Comparison of ENCODE assay signal across 12 cellular contexts in the genomic region with DNA sequence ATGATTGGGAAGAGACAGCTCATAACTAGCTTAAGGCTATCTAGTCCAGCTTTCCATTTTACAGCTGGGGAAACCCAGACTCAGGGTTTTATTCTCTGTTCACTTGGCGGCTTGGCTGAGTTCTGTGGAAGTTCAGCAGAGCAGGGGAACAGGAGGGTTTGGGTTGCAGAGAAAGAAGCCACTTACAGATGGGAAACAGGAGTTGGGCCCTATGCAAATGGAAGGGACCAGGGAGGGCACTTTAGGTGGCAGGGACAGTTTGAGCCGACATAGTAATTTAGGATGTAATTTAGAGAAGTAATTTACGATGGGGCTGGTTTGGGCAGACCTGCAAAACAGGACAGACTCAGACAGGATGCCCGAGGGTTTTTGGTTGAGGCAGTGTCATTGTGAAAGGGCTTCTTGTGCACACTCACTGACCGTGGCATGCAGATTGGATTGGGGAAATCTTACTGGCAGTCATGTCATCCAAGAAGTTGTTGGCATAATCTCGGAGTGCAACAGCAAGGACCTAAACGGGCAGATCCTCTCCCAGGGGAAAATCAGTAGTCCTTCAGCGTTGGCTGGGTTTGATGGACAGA. TPM values are rescaled to one million over a fixed set of nuclear protein-coding genes. Genes with fewer than 3 reads are reported as not detected.
DNase-seq lines count a peak whose midpoint lies in the region; ATAC-seq, FAIRE-seq and TF ChIP-seq lines count a peak whose summit lies in the region.
"Had no signal": no experiment of that assay in that cellular context is flagged by ENCODE, and none has a peak within 500 bp of the region (broad histone marks: within the 10 kb centered on the region; RNA-seq: fewer than 3 reads in every experiment).

No MANE protein-coding gene starts in this region.

- no peaks in the 10 kb centered on the region for H3K4me1 ChIP-seq in GM23338 (ENCODE audit: insufficient read depth)

- no peaks in the 10 kb centered on the region for H3K9me2 ChIP-seq in GM23338 (ENCODE audit: insufficient read depth)

- H3K27me3 ChIP-seq in GM23338 (ENCODE audit: insufficient read depth): no peaks in the 10 kb centered on the region

- H3K4me3 Mint-ChIP-seq in neural crest cell (peak overlapping the region; percentile 11), GM23338 (no peak overlapping the region)

- H3K4me3 ChIP-seq in GM23338: no peak overlapping the region

- ATAC-seq in HG02852 (IDR thresholded peaks at IDR 0.05; ENCODE audit: unreplicated experiment) (peak; percentile 19), GM23338 (no peak), HG03457 (IDR thresholded peaks at IDR 0.05; ENCODE audit: unreplicated experiment) (no peak)
- peak in 1 of 2 donors; percentile 13 for ATAC-seq in activated naive CD4-positive, alpha-beta T cell treated with anti-CD3 and anti-CD28 coated beads, Interleukin-2, amount 50 U/mL, for 72 hours
- ATAC-seq: HCT116 had no signal

- peaks cover 38% of the 10 kb centered on the region for H3K4me1 Mint-ChIP-seq in neural crest cell
- H3K4me1 Mint-ChIP-seq in GM23338: peaks cover 6% of the 10 kb centered on the region

- no peak for TF ChIP-seq CTCF in neural crest cell (conservative IDR thresholded peaks at IDR 0.05)
- no peak for TF ChIP-seq CTCF in GM23338 (conservative IDR thresholded peaks at IDR 0.05; ENCODE audit: low read depth in 2 of 2)

- peaks cover 6% of the 10 kb centered on the region; the same call in 1 of the 2 replicates for H4K20me1 ChIP-seq in GM23338 (replicated peaks; ENCODE audit: insufficient read depth)

- no peak overlapping the region for H3K27ac ChIP-seq in GM23338 (ENCODE audit: low read depth)

- H3K36me3 ChIP-seq in GM23338 (ENCODE audit: insufficient read depth): no peaks in the 10 kb centered on the region; the same call in 1 of the 2 replicates

- no peaks in the 10 kb centered on the region for H3K79me2 ChIP-seq in GM23338 (replicated peaks; ENCODE audit: insufficient read depth)

- no peaks in the 10 kb centered on the region for H3K9me3 Mint-ChIP-seq in activated naive CD4-positive, alpha-beta T cell treated with anti-CD3 and anti-CD28 coated beads, Interleukin-2, amount 50 U/mL, for 72 hours
- no peaks in the 10 kb centered on the region for H3K9me3 Mint-ChIP-seq in neural crest cell
- no peaks in the 10 kb centered on the region for H3K9me3 Mint-ChIP-seq in GM23338

- TF ChIP-seq POLR2A in GM12891 (IDR thresholded peaks at IDR 0.05; ENCODE audit: low read depth, low read length): no peak

- DNase-seq in GM12891 (ENCODE audit: insufficient read length, low spot score): no peak
- DNase-seq in activated naive CD4-positive, alpha-beta T cell treated with anti-CD3 and anti-CD28 coated beads, Interleukin-2, amount 50 U/mL, for 72 hours (ENCODE audit: low spot score in 2 of 2): peak in 1 of 2 donors; percentile 65
- DNase-seq in neural crest cell (ENCODE audit: low read depth, low spot score): no peak
- no peak for DNase-seq in GM23338 (ENCODE audit: low spot score)
- no peak for DNase-seq in inferior parietal cortex (ENCODE audit: extremely low spot score)
- DNase-seq in NCI-H524 (lab: John Stamatoyannopoulos, UW): no peak
- DNase-seq: aorta, KBM-7 had no signal

- peak; percentile 89 for FAIRE-seq in GM12891 (lab: Jason Lieb, UNC)

- H3F3A ChIP-seq in GM23338 (replicated peaks; ENCODE audit: low read depth): no peaks in the 10 kb centered on the region

- no peak overlapping the region for H2AFZ ChIP-seq in GM23338

- no peak overlapping the region for H3K4me2 ChIP-seq in GM23338

- no peaks in the 10 kb centered on the region for H3K27me3 Mint-ChIP-seq in neural crest cell (ENCODE audit: low read depth)
- peaks cover 8% of the 10 kb centered on the region for H3K27me3 Mint-ChIP-seq in GM23338 (ENCODE audit: insufficient read depth, low read depth, poor library complexity)

- H3K27ac Mint-ChIP-seq in activated naive CD4-positive, alpha-beta T cell treated with anti-CD3 and anti-CD28 coated beads, Interleukin-2, amount 50 U/mL, for 72 hours: peak overlapping the region; percentile 94 to 98
- H3K27ac Mint-ChIP-seq in neural crest cell (ENCODE audit: unreplicated experiment) (no peak overlapping the region), GM23338 (no peak overlapping the region)

- H3K36me3 Mint-ChIP-seq in activated naive CD4-positive, alpha-beta T cell treated with anti-CD3 and anti-CD28 coated beads, Interleukin-2, amount 50 U/mL, for 72 hours: peaks cover 24 to 31% of the 10 kb centered on the region in 2 donors
- H3K36me3 Mint-ChIP-seq in neural crest cell (ENCODE audit: low read depth) (peaks cover 23% of the 10 kb centered on the region), GM23338 (ENCODE audit: low read depth) (peaks cover 3% of the 10 kb centered on the region; the same call in 2 of the 3 replicates)

TF ChIP-seq in GM12891, 5 proteins besides CTCF, POLR2A, EP300 and RAD21:
- TF ChIP-seq POLR2AphosphoS5 (IDR thresholded peaks at IDR 0.05; ENCODE audit: low read depth, low read length) (no peak), POU2F2 (IDR thresholded peaks at IDR 0.05; ENCODE audit: low read depth, low read length) (peak; percentile 52; the same call in 1 of the 2 replicates)
TF ChIP-seq in GM12891: peak in this region for 1.

TF ChIP-seq in GM23338, 12 proteins besides CTCF, POLR2A, EP300 and RAD21:
- TF ChIP-seq STAT1 (IDR thresholded peaks at IDR 0.05; ENCODE audit: unreplicated experiment): no peak
- TF ChIP-seq EZH2 (IDR thresholded peaks at IDR 0.05; ENCODE audit: low read depth, unreplicated experiment): no peak
- TF ChIP-seq POLR2AphosphoS5 (IDR thresholded peaks at IDR 0.05; ENCODE audit: low read depth): no peak
- TF ChIP-seq, protein P1, sequence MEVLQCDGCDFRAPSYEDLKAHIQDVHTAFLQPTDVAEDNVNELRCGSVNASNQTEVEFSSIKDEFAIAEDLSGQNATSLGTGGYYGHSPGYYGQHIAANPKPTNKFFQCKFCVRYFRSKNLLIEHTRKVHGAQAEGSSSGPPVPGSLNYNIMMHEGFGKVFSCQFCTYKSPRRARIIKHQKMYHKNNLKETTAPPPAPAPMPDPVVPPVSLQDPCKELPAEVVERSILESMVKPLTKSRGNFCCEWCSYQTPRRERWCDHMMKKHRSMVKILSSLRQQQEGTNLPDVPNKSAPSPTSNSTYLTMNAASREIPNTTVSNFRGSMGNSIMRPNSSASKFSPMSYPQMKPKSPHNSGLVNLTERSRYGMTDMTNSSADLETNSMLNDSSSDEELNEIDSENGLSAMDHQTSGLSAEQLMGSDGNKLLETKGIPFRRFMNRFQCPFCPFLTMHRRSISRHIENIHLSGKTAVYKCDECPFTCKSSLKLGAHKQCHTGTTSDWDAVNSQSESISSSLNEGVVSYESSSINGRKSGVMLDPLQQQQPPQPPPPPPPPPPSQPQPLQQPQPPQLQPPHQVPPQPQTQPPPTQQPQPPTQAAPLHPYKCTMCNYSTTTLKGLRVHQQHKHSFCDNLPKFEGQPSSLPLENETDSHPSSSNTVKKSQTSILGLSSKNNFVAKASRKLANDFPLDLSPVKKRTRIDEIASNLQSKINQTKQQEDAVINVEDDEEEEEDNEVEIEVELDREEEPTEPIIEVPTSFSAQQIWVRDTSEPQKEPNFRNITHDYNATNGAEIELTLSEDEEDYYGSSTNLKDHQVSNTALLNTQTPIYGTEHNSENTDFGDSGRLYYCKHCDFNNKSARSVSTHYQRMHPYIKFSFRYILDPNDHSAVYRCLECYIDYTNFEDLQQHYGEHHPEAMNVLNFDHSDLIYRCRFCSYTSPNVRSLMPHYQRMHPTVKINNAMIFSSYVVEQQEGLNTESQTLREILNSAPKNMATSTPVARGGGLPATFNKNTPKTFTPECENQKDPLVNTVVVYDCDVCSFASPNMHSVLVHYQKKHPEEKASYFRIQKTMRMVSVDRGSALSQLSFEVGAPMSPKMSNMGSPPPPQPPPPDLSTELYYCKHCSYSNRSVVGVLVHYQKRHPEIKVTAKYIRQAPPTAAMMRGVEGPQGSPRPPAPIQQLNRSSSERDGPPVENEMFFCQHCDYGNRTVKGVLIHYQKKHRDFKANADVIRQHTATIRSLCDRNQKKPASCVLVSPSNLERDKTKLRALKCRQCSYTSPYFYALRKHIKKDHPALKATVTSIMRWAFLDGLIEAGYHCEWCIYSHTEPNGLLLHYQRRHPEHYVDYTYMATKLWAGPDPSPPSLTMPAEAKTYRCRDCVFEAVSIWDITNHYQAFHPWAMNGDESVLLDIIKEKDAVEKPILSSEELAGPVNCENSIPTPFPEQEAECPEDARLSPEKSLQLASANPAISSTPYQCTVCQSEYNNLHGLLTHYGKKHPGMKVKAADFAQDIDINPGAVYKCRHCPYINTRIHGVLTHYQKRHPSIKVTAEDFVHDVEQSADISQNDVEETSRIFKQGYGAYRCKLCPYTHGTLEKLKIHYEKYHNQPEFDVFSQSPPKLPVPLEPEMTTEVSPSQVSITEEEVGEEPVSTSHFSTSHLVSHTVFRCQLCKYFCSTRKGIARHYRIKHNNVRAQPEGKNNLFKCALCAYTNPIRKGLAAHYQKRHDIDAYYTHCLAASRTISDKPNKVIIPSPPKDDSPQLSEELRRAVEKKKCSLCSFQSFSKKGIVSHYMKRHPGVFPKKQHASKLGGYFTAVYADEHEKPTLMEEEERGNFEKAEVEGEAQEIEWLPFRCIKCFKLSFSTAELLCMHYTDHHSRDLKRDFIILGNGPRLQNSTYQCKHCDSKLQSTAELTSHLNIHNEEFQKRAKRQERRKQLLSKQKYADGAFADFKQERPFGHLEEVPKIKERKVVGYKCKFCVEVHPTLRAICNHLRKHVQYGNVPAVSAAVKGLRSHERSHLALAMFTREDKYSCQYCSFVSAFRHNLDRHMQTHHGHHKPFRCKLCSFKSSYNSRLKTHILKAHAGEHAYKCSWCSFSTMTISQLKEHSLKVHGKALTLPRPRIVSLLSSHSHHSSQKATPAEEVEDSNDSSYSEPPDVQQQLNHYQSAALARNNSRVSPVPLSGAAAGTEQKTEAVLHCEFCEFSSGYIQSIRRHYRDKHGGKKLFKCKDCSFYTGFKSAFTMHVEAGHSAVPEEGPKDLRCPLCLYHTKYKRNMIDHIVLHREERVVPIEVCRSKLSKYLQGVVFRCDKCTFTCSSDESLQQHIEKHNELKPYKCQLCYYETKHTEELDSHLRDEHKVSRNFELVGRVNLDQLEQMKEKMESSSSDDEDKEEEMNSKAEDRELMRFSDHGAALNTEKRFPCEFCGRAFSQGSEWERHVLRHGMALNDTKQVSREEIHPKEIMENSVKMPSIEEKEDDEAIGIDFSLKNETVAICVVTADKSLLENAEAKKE (CRISPR knock-in tag; IDR thresholded peaks at IDR 0.05): no peak
- TF ChIP-seq ZNF114 (CRISPR knock-in tag; IDR thresholded peaks at IDR 0.05): no peak
- TF ChIP-seq NANOG (IDR thresholded peaks at IDR 0.05; ENCODE audit: borderline replicate concordance): no peak
- no peak for TF ChIP-seq ZNF331 (CRISPR knock-in tag; IDR thresholded peaks at IDR 0.05; ENCODE audit: low read depth)

RNA-seq across cellular contexts. Expression of a gene that starts 47.3 kb away (rescaled TPM):
- 61.8 TPM for polyA plus RNA-seq in GM12891 (2012; ENCODE audit: low read depth, missing spikeins)
- total RNA-seq in activated naive CD4-positive, alpha-beta T cell treated with anti-CD3 and anti-CD28 coated beads, Interleukin-2, amount 50 U/mL, for 72 hours: 10 to 100 TPM; 55.0 to 55.4 TPM
- not detected in 2 replicates for total RNA-seq in neural crest cell
- total RNA-seq in GM23338 (2014; rRNA removed; shearing (Covaris generic)): not detected in 2 replicates
- polyA plus RNA-seq in GM23338 (2016; fragmentation: Nextera tagmentation; extraction: Ambion mirVana): 0.78 and 0.92 TPM in 2 replicates
- polyA plus RNA-seq: neural cell had no signal

Comparison
In these comparisons a context has a peak if more than half of its experiments do, and no peak if none do; other contexts are left out.
1. H3K27ac Mint-ChIP-seq: peak in activated naive CD4-positive, alpha-beta T cell treated with anti-CD3 and anti-CD28 coated beads, Interleukin-2, amount 50 U/mL, for 72 hours (2 of 2); none in neural crest cell (single experiment) and GM23338 (single experiment).
2. RNA of a gene that starts 47.3 kb away (total RNA-seq): 55.0 to 55.4 TPM in activated naive CD4-positive, alpha-beta T cell treated with anti-CD3 and anti-CD28 coated beads, Interleukin-2, amount 50 U/mL, for 72 hours; not detected in neural crest cell and not detected in GM23338; every median in the first group is over 10 times any median in the second.